ENCODE assay signal across 1 cellular context in genomic region chr22:31872209-31872608, GRCh38.
A peak's percentile ranks its signal among the peaks of the same experiment; 100 is the strongest.
TF ChIP-seq lines count a peak whose summit lies in the region.

No MANE protein-coding gene starts in this region.

TF ChIP-seq in H1, 55 proteins besides CTCF, POLR2A, EP300 and RAD21:
- TF ChIP-seq SP4 (IDR thresholded peaks at IDR 0.05; ENCODE audit: low read length): no peak
- TF ChIP-seq MAX (IDR thresholded peaks at IDR 0.05): 0 out of 2 replicates have a peak, but pooled peaks have one; percentile 22
